In genomic region chr2:150085478-150085877, GRCh38 we compare ENCODE assay signal across 7 cellular contexts.
"Had no signal": no experiment of that assay in that cellular context is flagged by ENCODE, and none has a peak within 500 bp of the region (broad histone marks: within the 10 kb centered on the region; RNA-seq: fewer than 3 reads in every experiment).

No MANE protein-coding gene starts in this region.

- FAIRE-seq: HepG2, HTR-8/SVneo had no signal

- ATAC-seq: HepG2 had no signal

- H3K27ac ChIP-seq: HL-60, KMS-11 had no signal

- H3K9ac ChIP-seq: KMS-11 had no signal

- DNase-seq: IMR-90, KBM-7, KG1 had no signal

- H3K4me2 ChIP-seq: KMS-11 had no signal
